In genomic region chr3:111301238-111301798, GRCh38 we compare ENCODE assay signal across 14 cellular contexts.
"Had no signal": no experiment of that assay in that cellular context is flagged by ENCODE, and none has a peak within 500 bp of the region (broad histone marks: within the 10 kb centered on the region; RNA-seq: fewer than 3 reads in every experiment).

No MANE protein-coding gene starts in this region.

- H3K9me3 Mint-ChIP-seq: nephron progenitor cell had no signal

- H3K4me3 Mint-ChIP-seq: nephron progenitor cell had no signal

- H3K27ac Mint-ChIP-seq: nephron progenitor cell had no signal

- H3K4me2 ChIP-seq: smooth muscle cell had no signal

- ATAC-seq: gastrocnemius medialis, heart left ventricle, right lobe of liver had no signal

- H3K27ac ChIP-seq: dorsolateral prefrontal cortex, gastrocnemius medialis, heart left ventricle, right lobe of liver, uterus had no signal

- H3K36me3 ChIP-seq: gastrocnemius medialis, heart left ventricle, right lobe of liver, uterus had no signal

- H3K27me3 ChIP-seq: gastrocnemius medialis, heart left ventricle, right lobe of liver, uterus had no signal

- H3K9me3 ChIP-seq: gastrocnemius medialis, heart left ventricle, right lobe of liver, uterus had no signal

- H3K4me1 ChIP-seq: gastrocnemius medialis, heart left ventricle, right lobe of liver, uterus had no signal

- DNase-seq: activated CD4-positive, alpha-beta T cell treated with anti-CD3 and anti-CD28 coated beads for 1 hour; activated effector memory CD4-positive, alpha-beta T cell treated with Interleukin-2 at 50 U/mL for 16 hours; activated naive CD4-positive, alpha-beta T cell treated with anti-CD3 and anti-CD28 coated beads, Interleukin-2, amount 50 U/mL, for 16 hours; activated T-cell treated with anti-CD3 and anti-CD28 coated beads, Interleukin-2, amount 50 U/mL, for 1 hour; dorsolateral prefrontal cortex; erythroblast; gastrocnemius medialis; heart left ventricle; nephron progenitor cell; occipital lobe; right lobe of liver; T-helper 9 cell; uterus had no signal

- H3K4me3 ChIP-seq: dorsolateral prefrontal cortex, gastrocnemius medialis, heart left ventricle, right lobe of liver, smooth muscle cell, uterus had no signal
